In the genomic region with DNA sequence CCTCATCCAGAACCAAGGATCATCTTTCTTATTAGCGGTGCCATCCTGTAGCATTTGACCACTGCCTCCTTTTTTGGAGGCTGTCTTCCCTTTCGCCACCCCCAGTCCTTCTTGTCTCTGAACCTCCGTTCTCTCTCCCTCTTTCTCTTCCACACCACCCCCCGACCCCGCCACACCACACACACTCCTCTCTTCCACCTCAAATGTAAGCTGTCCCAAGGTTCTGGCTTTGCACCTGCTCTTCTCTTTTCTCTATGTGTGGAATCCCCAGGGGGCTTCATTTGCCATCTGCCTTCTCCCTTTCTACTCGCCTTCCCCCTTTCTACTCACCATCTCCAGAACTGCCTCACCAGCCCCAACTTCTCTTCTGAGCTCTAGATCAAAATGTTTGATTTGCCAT, we compare ENCODE assay signal across 28 cellular contexts.
"Had no signal": no experiment of that assay in that cellular context is flagged by ENCODE, and none has a peak within 500 bp of the region (broad histone marks: within the 10 kb centered on the region; RNA-seq: fewer than 3 reads in every experiment).

No MANE protein-coding gene starts in this region.

- H3K27ac Mint-ChIP-seq: activated T-cell treated with anti-CD3 and anti-CD28 coated beads, Interleukin-2, amount 50 U/mL, for 72 hours; nephron; progenitor cell of endocrine pancreas; T-helper 1 cell treated with Interleukin-12 subunit alpha and Interleukin-12 subunit beta and Interleukin-4 antibody, amounts not matched to agents 30 μg/mL and 1 μg/mL, for 36 hours; type B pancreatic cell had no signal

- H3K4me3 ChIP-seq: body of pancreas, coronary artery, dorsolateral prefrontal cortex, left ventricle myocardium inferior, lung, ovary, skin epidermis, thoracic aorta had no signal

- H3K36me3 ChIP-seq: left ventricle myocardium inferior, ovary, thoracic aorta had no signal

- FAIRE-seq: endothelial cell of umbilical vein, islet of Langerhans, TTC549 had no signal

- H3K9me3 Mint-ChIP-seq: activated naive CD4-positive, alpha-beta T cell treated with anti-CD3 and anti-CD28 coated beads, Interleukin-2, amount 50 U/mL, for 72 hours; activated T-cell treated with anti-CD3 and anti-CD28 coated beads, Interleukin-2, amount 50 U/mL, for 72 hours; nephron; T-helper 1 cell treated with Interleukin-12 subunit alpha and Interleukin-12 subunit beta and Interleukin-4 antibody, amounts not matched to agents 30 μg/mL and 1 μg/mL, for 36 hours; type B pancreatic cell had no signal

- H3K4me3 Mint-ChIP-seq: activated T-cell treated with anti-CD3 and anti-CD28 coated beads, Interleukin-2, amount 50 U/mL, for 72 hours; nephron; T-helper 1 cell treated with Interleukin-12 subunit alpha and Interleukin-12 subunit beta and Interleukin-4 antibody, amounts not matched to agents 30 μg/mL and 1 μg/mL, for 36 hours; type B pancreatic cell had no signal

- H3K4me1 ChIP-seq: body of pancreas had no signal

- ATAC-seq: activated naive CD4-positive, alpha-beta T cell treated with anti-CD3 and anti-CD28 coated beads, Interleukin-2, amount 50 U/mL, for 72 hours; activated T-cell treated with anti-CD3 and anti-CD28 coated beads, Interleukin-2, amount 50 U/mL, for 72 hours; stimulated activated naive CD8-positive, alpha-beta T cell treated with anti-CD3 and anti-CD28 coated beads, Interleukin-15, Interleukin-2, amounts not matched to agents 100 U/mL and 50 U/mL, for 24 hours had no signal

- H3K36me3 Mint-ChIP-seq: activated naive CD4-positive, alpha-beta T cell treated with anti-CD3 and anti-CD28 coated beads, Interleukin-2, amount 50 U/mL, for 72 hours; type B pancreatic cell had no signal

- H3K9me3 ChIP-seq: body of pancreas, left ventricle myocardium inferior, ovary, thoracic aorta had no signal

- H3K27me3 ChIP-seq: body of pancreas, dorsolateral prefrontal cortex, ovary had no signal

- H3K27ac ChIP-seq: body of pancreas, dorsolateral prefrontal cortex, left ventricle myocardium inferior, ovary, VCaP had no signal

- DNase-seq: activated CD4-positive, alpha-beta T cell treated with anti-CD3 and anti-CD28 coated beads for 4 hours; activated CD4-positive, alpha-beta T cell treated with anti-CD3 and anti-CD28 coated beads, Interleukin-2, amount 50 U/mL, for 4 hours; activated naive CD4-positive, alpha-beta T cell; activated T-cell treated with anti-CD3 and anti-CD28 coated beads for 4 hours; activated T-cell treated with anti-CD3 and anti-CD28 coated beads, Interleukin-2, amount 50 U/mL, for 72 hours; cerebellar nuclear complex; retina; stimulated activated CD4-positive, alpha-beta T cell treated with anti-CD3 and anti-CD28 coated beads, Interleukin-12 subunit alpha, Interleukin-12 subunit beta, amount 100 ng/mL, for 4 hours; stimulated activated CD4-positive, alpha-beta T cell treated with anti-CD3 and anti-CD28 coated beads, Interleukin-4, amount 100 ng/mL, for 1 hour; stimulated activated naive CD8-positive, alpha-beta T cell treated with anti-CD3 and anti-CD28 coated beads, Interleukin-15, Interleukin-2, amounts not matched to agents 100 U/mL and 50 U/mL, for 24 hours; T-helper 9 cell had no signal
